27 cellular contexts compared by ENCODE assay signal in the genomic region with DNA sequence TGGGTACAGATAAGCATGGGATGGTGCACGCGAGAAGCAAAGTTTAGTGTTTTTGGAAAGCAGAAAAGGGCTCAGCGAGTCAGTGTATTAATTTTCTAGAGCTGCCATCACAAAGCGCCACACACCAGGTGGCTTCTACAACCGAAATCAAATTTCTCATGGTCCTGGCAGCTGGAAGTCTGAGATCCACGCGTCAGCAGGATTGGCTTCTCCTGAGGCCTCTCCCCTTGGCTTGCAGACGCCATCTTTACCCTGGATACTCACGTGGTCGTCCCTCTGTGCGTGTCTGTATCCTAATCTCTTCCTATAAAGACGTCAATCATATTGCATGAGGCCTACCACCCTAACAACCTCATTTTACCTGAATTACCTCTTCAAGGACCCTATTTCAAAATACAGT. TPM values are rescaled to one million over a fixed set of nuclear protein-coding genes. Genes with fewer than 3 reads are reported as not detected.
"Had no signal": no experiment of that assay in that cellular context is flagged by ENCODE, and none has a peak within 500 bp of the region (broad histone marks: within the 10 kb centered on the region; RNA-seq: fewer than 3 reads in every experiment).

No MANE protein-coding gene starts in this region.

- H3K27ac ChIP-seq: PC-9, Peyer's patch had no signal

- H3K27me3 ChIP-seq: MG63, Peyer's patch had no signal

- H3K4me2 ChIP-seq: PC-9, SK-N-SH had no signal

- H3K9ac ChIP-seq: SK-N-SH had no signal

- H3K36me3 ChIP-seq: MG63, Peyer's patch had no signal

- H3K9me3 ChIP-seq: SK-N-SH had no signal

- H2AFZ ChIP-seq: PC-9 had no signal

- H3K4me1 ChIP-seq: Peyer's patch had no signal

- H3K4me3 ChIP-seq: MG63, PC-9, Peyer's patch had no signal

- DNase-seq: Kasumi-1, KG1, MG63, NCI-H1048, NCI-H1105 treated with DMSO at 0.1 percent for 48 hours, NCI-H1436, NCI-H146, NCI-H1694 treated with DMSO at 0.1 percent for 48 hours, NCI-H187 treated with DMSO at 0.1 percent for 48 hours, NCI-H2029, NCI-H2081, NCI-H2171 treated with DMSO at 0.1 percent for 48 hours, NCI-H345, NCI-H446, NCI-H510A treated with DMSO at 0.1 percent for 48 hours, NCI-H524 treated with DMSO at 0.1 percent for 48 hours, NCI-H774, PC-9, Peyer's patch, Right ventricle myocardium superior, SHP77 treated with DMSO at 0.1 percent for 48 hours, T-helper 1 cell had no signal

RNA-seq across cellular contexts. Expression of gene USP29, which starts 51.5 kb away (rescaled TPM):
- total RNA-seq: M059J, NCI-H460, OCI-LY7, PC-9, Peyer's patch, Right ventricle myocardium superior, SK-MEL-5 had no signal
- polyA plus RNA-seq: SK-N-SH had no signal
